In genomic region chr13:50511877-50512332, GRCh38 we compare ENCODE assay signal across 9 cellular contexts.
A peak's percentile ranks its signal among the peaks of the same experiment; 100 is the strongest.
DNase-seq lines count a peak whose midpoint lies in the region; ATAC-seq, FAIRE-seq and TF ChIP-seq lines count a peak whose summit lies in the region.
"Had no signal": no experiment of that assay in that cellular context is flagged by ENCODE, and none has a peak within 500 bp of the region (broad histone marks: within the 10 kb centered on the region; RNA-seq: fewer than 3 reads in every experiment).

No MANE protein-coding gene starts in this region.

- no peak for TF ChIP-seq POLR2A in GM12892 (IDR thresholded peaks at IDR 0.05; ENCODE audit: low read depth, low read length)

- H3K4me3 Mint-ChIP-seq in immature natural killer cell: no peak overlapping the region

- H3K27me3 Mint-ChIP-seq in immature natural killer cell (ENCODE audit: low read depth in 3 of 3): no peaks in the 10 kb centered on the region

- DNase-seq in GM12892 (ENCODE audit: insufficient read length): no peak
- DNase-seq in OCI-M1 (lab: John Stamatoyannopoulos, UW): peak; percentile 97
- peak; percentile 27 to 40 (median 40) for DNase-seq in immature natural killer cell
- DNase-seq in DMS153 (lab: John Stamatoyannopoulos, UW): no peak
- no peak for DNase-seq in NCI-H2107 (lab: John Stamatoyannopoulos, UW)
- no peak for DNase-seq in stimulated activated CD4-positive, alpha-beta T cell treated with anti-CD3 and anti-CD28 coated beads, Interleukin-1b, Interleukin-23, amount 100 ng/mL, for 48 hours
- no peak for DNase-seq in DMS 273 treated with DMSO at 0.1 percent for 48 hours (lab: John Stamatoyannopoulos, UW)

- ATAC-seq in HG02759 (IDR thresholded peaks at IDR 0.05; ENCODE audit: unreplicated experiment): peak; percentile 60
- ATAC-seq: HCT116 had no signal

- H3K4me1 Mint-ChIP-seq in immature natural killer cell: peaks cover 0 to 2% of the 10 kb centered on the region in 2 donors

- H3K36me3 Mint-ChIP-seq in immature natural killer cell: no peaks in the 10 kb centered on the region

- peaks cover 0 to 1% (median 0%) of the 10 kb centered on the region in 6 donors for H3K9me3 Mint-ChIP-seq in immature natural killer cell

- FAIRE-seq in GM12892 (lab: Jason Lieb, UNC): peak; percentile 54

- H3K27ac Mint-ChIP-seq in immature natural killer cell: no peak overlapping the region

Comparison
In these comparisons a context has a peak if more than half of its experiments do, and no peak if none do; other contexts are left out.
1. DNase-seq: peak in OCI-M1 (single experiment) and immature natural killer cell (3 of 3); none in GM12892 (single experiment), DMS153 (single experiment), NCI-H2107 (single experiment), stimulated activated CD4-positive, alpha-beta T cell treated with anti-CD3 and anti-CD28 coated beads, Interleukin-1b, Interleukin-23, amount 100 ng/mL, for 48 hours (single experiment) and DMS 273 treated with DMSO at 0.1 percent for 48 hours (single experiment).